In genomic region chr6:163782436-163783003, GRCh38 we compare ENCODE assay signal across 11 cellular contexts.
A peak's percentile ranks its signal among the peaks of the same experiment; 100 is the strongest.
DNase-seq lines count a peak whose midpoint lies in the region; ATAC-seq and TF ChIP-seq lines count a peak whose summit lies in the region.
"Had no signal": no experiment of that assay in that cellular context is flagged by ENCODE, and none has a peak within 500 bp of the region (broad histone marks: within the 10 kb centered on the region; RNA-seq: fewer than 3 reads in every experiment).

No MANE protein-coding gene starts in this region.

- H3K27ac ChIP-seq in foreskin keratinocyte (no peak overlapping the region), dorsolateral prefrontal cortex (no peak overlapping the region)

- intact Hi-C loops in activated T-helper 2 cell treated with anti-CD3 and anti-CD28 coated beads, Interferon-gamma antibody, Interleukin-2, Interleukin-4, amounts not matched to agents 10 μg/mL and 5 μg/mL and 100 μg/mL, durations not matched to agents 14 hours and 24 hours and 36 hours (cut with micrococcal nuclease): no loop called here
- intact Hi-C loops in activated CD8-positive, alpha-beta T cell treated with anti-CD3 and anti-CD28 coated beads for 36 hours (cut with micrococcal nuclease): no loop called here
- intact Hi-C loops in dorsolateral prefrontal cortex (cut with DNase I): no loop called here

- H3K4me1 ChIP-seq in foreskin keratinocyte: no peaks in the 10 kb centered on the region

- H3K4me1 Mint-ChIP-seq in activated T-helper 2 cell treated with anti-CD3 and anti-CD28 coated beads, Interferon-gamma antibody, Interleukin-2, Interleukin-4, amounts not matched to agents 10 μg/mL and 5 μg/mL and 100 μg/mL, durations not matched to agents 14 hours and 24 hours and 36 hours (ENCODE audit: low read depth): peaks cover 7% of the 10 kb centered on the region
- H3K4me1 Mint-ChIP-seq in activated CD8-positive, alpha-beta T cell treated with anti-CD3 and anti-CD28 coated beads for 36 hours (ENCODE audit: low read depth): peaks cover 4% of the 10 kb centered on the region

- H3K27me3 Mint-ChIP-seq in activated T-helper 2 cell treated with anti-CD3 and anti-CD28 coated beads, Interferon-gamma antibody, Interleukin-2, Interleukin-4, amounts not matched to agents 10 μg/mL and 5 μg/mL and 100 μg/mL, durations not matched to agents 14 hours and 24 hours and 36 hours (ENCODE audit: low read depth): no peaks in the 10 kb centered on the region
- peaks cover 15% of the 10 kb centered on the region for H3K27me3 Mint-ChIP-seq in activated CD8-positive, alpha-beta T cell treated with anti-CD3 and anti-CD28 coated beads for 36 hours

- peak; percentile 97 for ATAC-seq in GM21515 (IDR thresholded peaks at IDR 0.05; ENCODE audit: unreplicated experiment)
- ATAC-seq in HG03460 (IDR thresholded peaks at IDR 0.05; ENCODE audit: unreplicated experiment): peak; percentile 82
- ATAC-seq in foreskin keratinocyte: peak; percentile 31
- no peak for ATAC-seq in activated CD8-positive, alpha-beta T cell treated with anti-CD3 and anti-CD28 coated beads for 36 hours

- peak; percentile 70 for DNase-seq in GDM1 (lab: John Stamatoyannopoulos, UW)
- DNase-seq in foreskin keratinocyte: no peak
- no peak for DNase-seq in activated T-helper 2 cell treated with anti-CD3 and anti-CD28 coated beads, Interferon-gamma antibody, Interleukin-2, Interleukin-4, amounts not matched to agents 10 μg/mL and 5 μg/mL and 100 μg/mL, durations not matched to agents 14 hours and 24 hours and 36 hours (ENCODE audit: low spot score)
- no peak for DNase-seq in stimulated activated CD4-positive, alpha-beta T cell treated with anti-CD3 and anti-CD28 coated beads, Interleukin-4, amount 100 ng/mL, for 1 hour
- DNase-seq in activated CD8-positive, alpha-beta T cell treated with anti-CD3 and anti-CD28 coated beads for 36 hours: no peak
- no peak for DNase-seq in dorsolateral prefrontal cortex
- DNase-seq: cortex of kidney, DND-41 had no signal

- TF ChIP-seq CTCF in foreskin keratinocyte (conservative IDR thresholded peaks at IDR 0.05) (no peak), dorsolateral prefrontal cortex (IDR thresholded peaks at IDR 0.05 in 54 of 56, conservative IDR thresholded peaks at IDR 0.05 in 2 of 56; ENCODE audit: low read depth in 1 of 56, partially characterized antibody in 56 of 56) (no peak)
- no peak for TF ChIP-seq CTCF in activated CD8-positive, alpha-beta T cell treated with anti-CD3 and anti-CD28 coated beads for 36 hours (IDR thresholded peaks at IDR 0.05)

- no peak overlapping the region for H3K4me3 Mint-ChIP-seq in activated T-helper 2 cell treated with anti-CD3 and anti-CD28 coated beads, Interferon-gamma antibody, Interleukin-2, Interleukin-4, amounts not matched to agents 10 μg/mL and 5 μg/mL and 100 μg/mL, durations not matched to agents 14 hours and 24 hours and 36 hours (ENCODE audit: low read depth)
- H3K4me3 Mint-ChIP-seq in activated CD8-positive, alpha-beta T cell treated with anti-CD3 and anti-CD28 coated beads for 36 hours: no peak overlapping the region
- H3K4me3 Mint-ChIP-seq: mesothelial cell of epicardium had no signal

- CTCF ChIA-PET in activated CD8-positive, alpha-beta T cell treated with anti-CD3 and anti-CD28 coated beads for 36 hours (lab: Charles Lee): no interaction called here

- H3K36me3 Mint-ChIP-seq in activated T-helper 2 cell treated with anti-CD3 and anti-CD28 coated beads, Interferon-gamma antibody, Interleukin-2, Interleukin-4, amounts not matched to agents 10 μg/mL and 5 μg/mL and 100 μg/mL, durations not matched to agents 14 hours and 24 hours and 36 hours (ENCODE audit: low read depth): no peaks in the 10 kb centered on the region
- H3K36me3 Mint-ChIP-seq in activated CD8-positive, alpha-beta T cell treated with anti-CD3 and anti-CD28 coated beads for 36 hours (ENCODE audit: low read depth): no peaks in the 10 kb centered on the region
- H3K36me3 Mint-ChIP-seq: mesothelial cell of epicardium had no signal

- POLR2A ChIA-PET in activated CD8-positive, alpha-beta T cell treated with anti-CD3 and anti-CD28 coated beads for 36 hours (lab: Charles Lee): no interaction called here

- no peak overlapping the region for H3K27ac Mint-ChIP-seq in activated T-helper 2 cell treated with anti-CD3 and anti-CD28 coated beads, Interferon-gamma antibody, Interleukin-2, Interleukin-4, amounts not matched to agents 10 μg/mL and 5 μg/mL and 100 μg/mL, durations not matched to agents 14 hours and 24 hours and 36 hours
- no peak overlapping the region for H3K27ac Mint-ChIP-seq in activated CD8-positive, alpha-beta T cell treated with anti-CD3 and anti-CD28 coated beads for 36 hours
- H3K27ac Mint-ChIP-seq: mesothelial cell of epicardium had no signal

- no peaks in the 10 kb centered on the region for H3K9me3 Mint-ChIP-seq in activated T-helper 2 cell treated with anti-CD3 and anti-CD28 coated beads, Interferon-gamma antibody, Interleukin-2, Interleukin-4, amounts not matched to agents 10 μg/mL and 5 μg/mL and 100 μg/mL, durations not matched to agents 14 hours and 24 hours and 36 hours
- no peaks in the 10 kb centered on the region for H3K9me3 Mint-ChIP-seq in activated CD8-positive, alpha-beta T cell treated with anti-CD3 and anti-CD28 coated beads for 36 hours

- H3K27me3 ChIP-seq in foreskin keratinocyte: peaks cover 3% of the 10 kb centered on the region
- H3K27me3 ChIP-seq in dorsolateral prefrontal cortex: peaks cover 0 to 4% (median 0%) of the 10 kb centered on the region in 45 donors

- no peak overlapping the region for H3K4me3 ChIP-seq in dorsolateral prefrontal cortex
